Comparison of ENCODE assay signal across 8 cellular contexts in the genomic region with DNA sequence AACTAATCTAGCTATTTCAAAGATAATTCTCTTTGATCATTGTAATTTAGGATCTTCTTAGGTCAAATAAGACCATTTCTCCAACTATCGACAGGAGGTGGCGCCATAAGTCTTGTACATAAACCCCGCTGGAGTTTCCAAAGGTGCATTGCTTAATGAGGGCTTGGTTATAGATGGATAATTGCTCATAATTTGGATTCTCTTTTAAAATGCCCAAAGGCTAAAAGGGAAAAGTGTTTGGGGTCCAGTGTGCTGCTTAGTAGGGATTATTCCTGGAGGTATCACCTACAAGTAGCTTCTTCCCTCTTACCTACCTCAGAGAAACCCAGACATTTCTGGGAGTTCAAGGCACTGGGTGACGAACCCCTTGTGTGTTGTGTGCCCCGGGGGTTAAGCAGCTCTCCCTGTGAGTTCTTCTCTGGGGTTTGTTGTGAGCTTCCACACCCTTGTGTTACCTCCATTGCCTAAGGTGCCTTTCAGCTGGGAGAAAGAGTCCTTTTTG.
DNase-seq lines count a peak whose midpoint lies in the region; ATAC-seq and TF ChIP-seq lines count a peak whose summit lies in the region.

No MANE protein-coding gene starts in this region.

- peak overlapping the region; percentile 100 for H3K27ac Mint-ChIP-seq in stimulated activated memory B cell treated with anti-CD40 and anti-IgM and Interleukin-4, amounts not matched to agents 10 μg/mL and 1 μg/mL and 100 μg/mL, for 72 hours

- H3K4me2 ChIP-seq in OCI-LY1 (ENCODE audit: low read length), result peak overlapping the region; percentile 91

- H3K36me3 ChIP-seq in OCI-LY1 (ENCODE audit: insufficient read depth, low read length), result no peaks in the 10 kb centered on the region; the same call in 1 of the 2 replicates

- H2AFZ ChIP-seq in OCI-LY1 (ENCODE audit: low read length), result peak overlapping the region; percentile 99

- peak; percentile 54 for ATAC-seq in GM21390 (IDR thresholded peaks at IDR 0.05; ENCODE audit: unreplicated experiment)
- peak; percentile 75 for ATAC-seq in stimulated activated memory B cell treated with anti-CD40 and anti-IgM and Interleukin-4, amounts not matched to agents 10 μg/mL and 1 μg/mL and 100 μg/mL, for 72 hours

- H3K36me3 Mint-ChIP-seq in stimulated activated memory B cell treated with anti-CD40 and anti-IgM and Interleukin-4, amounts not matched to agents 10 μg/mL and 1 μg/mL and 100 μg/mL, for 72 hours, result peaks cover 8% of the 10 kb centered on the region

- H3K27ac ChIP-seq in OCI-LY1 (ENCODE audit: low read depth, low read length, poor library complexity, severe bottlenecking), result peak overlapping the region; percentile 73

- peaks cover 24% of the 10 kb centered on the region for H3K4me1 ChIP-seq in OCI-LY1 (ENCODE audit: insufficient read depth, low read length, severe bottlenecking)

- H3K4me3 ChIP-seq in OCI-LY1 (ENCODE audit: low read depth, low read length, poor library complexity, severe bottlenecking) (peak overlapping the region; percentile 70), epithelial cell of esophagus (ENCODE audit: low read length) (peak overlapping the region; percentile 60)

- H3K9me3 Mint-ChIP-seq in stimulated activated memory B cell treated with anti-CD40 and anti-IgM and Interleukin-4, amounts not matched to agents 10 μg/mL and 1 μg/mL and 100 μg/mL, for 72 hours, result no peaks in the 10 kb centered on the region

- peaks cover 36% of the 10 kb centered on the region for H3K4me1 Mint-ChIP-seq in stimulated activated memory B cell treated with anti-CD40 and anti-IgM and Interleukin-4, amounts not matched to agents 10 μg/mL and 1 μg/mL and 100 μg/mL, for 72 hours

- peak overlapping the region; percentile 82 for H3K9ac ChIP-seq in OCI-LY1 (ENCODE audit: low read length)

- no peaks in the 10 kb centered on the region for H3K27me3 Mint-ChIP-seq in stimulated activated memory B cell treated with anti-CD40 and anti-IgM and Interleukin-4, amounts not matched to agents 10 μg/mL and 1 μg/mL and 100 μg/mL, for 72 hours

- H3K4me3 Mint-ChIP-seq in stimulated activated memory B cell treated with anti-CD40 and anti-IgM and Interleukin-4, amounts not matched to agents 10 μg/mL and 1 μg/mL and 100 μg/mL, for 72 hours, result peak overlapping the region; percentile 95

- H3K9me2 ChIP-seq in OCI-LY1 (ENCODE audit: low read depth, low read length), result no peaks in the 10 kb centered on the region

- peaks cover 1% of the 10 kb centered on the region; the same call in 1 of the 2 replicates for H3K9me3 ChIP-seq in OCI-LY1 (ENCODE audit: low read length)

- H3K27me3 ChIP-seq in OCI-LY1 (ENCODE audit: insufficient read depth, low read length), result no peaks in the 10 kb centered on the region

- H4K20me1 ChIP-seq in OCI-LY1 (ENCODE audit: insufficient read depth, low read length), result no peaks in the 10 kb centered on the region

- DNase-seq in COR-L47 (lab: John Stamatoyannopoulos, UW) (peak; percentile 91), HuH-7 (ENCODE audit: low spot score) (peak; percentile 59), activated T-cell treated with anti-CD3 and anti-CD28 coated beads for 1 hour (ENCODE audit: low read depth) (peak; percentile 65), epithelial cell of esophagus (ENCODE audit: low read depth) (peak; percentile 94), myocyte (ENCODE audit: low read depth) (peak; percentile 91)

- no peaks in the 10 kb centered on the region for H3F3A ChIP-seq in OCI-LY1 (ENCODE audit: insufficient read depth, low read length)

- H3K79me2 ChIP-seq in OCI-LY1 (ENCODE audit: insufficient read depth, low read length), result no peaks in the 10 kb centered on the region

- TF ChIP-seq CTCF in OCI-LY1 (IDR thresholded peaks at IDR 0.05; ENCODE audit: low read length), result peak; percentile 90
- TF ChIP-seq CTCF in epithelial cell of esophagus (IDR thresholded peaks at IDR 0.05; ENCODE audit: insufficient read depth, low read depth, low read length, missing control alignments), result peak; percentile 66

Comparison
In these comparisons a context has a peak if more than half of its experiments do, and no peak if none do; other contexts are left out.
1. Peak in every context shown above with its lines: DNase-seq, ATAC-seq, H3K4me3 ChIP-seq and H3K27ac ChIP-seq.